ENCODE assay signal across 35 cellular contexts in the genomic region with DNA sequence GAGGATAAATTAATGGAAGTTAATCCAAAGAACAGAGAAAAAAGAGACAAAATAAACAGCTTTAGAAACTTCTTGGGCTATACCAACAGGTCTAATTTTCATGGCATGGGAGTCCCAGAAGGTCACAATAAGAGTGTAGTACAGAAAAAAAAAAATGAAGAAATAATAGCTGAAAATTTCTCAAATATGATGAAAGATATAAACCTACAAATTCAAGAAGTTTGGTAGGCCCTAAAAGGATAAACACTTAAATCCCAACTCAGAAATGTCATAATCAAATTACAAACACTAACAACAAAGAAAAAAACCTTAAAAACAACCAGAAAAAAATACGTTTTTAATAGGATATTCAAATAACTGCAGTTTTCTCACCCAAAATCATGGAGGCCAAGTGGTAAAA.
"Had no signal": no experiment of that assay in that cellular context is flagged by ENCODE, and none has a peak within 500 bp of the region (broad histone marks: within the 10 kb centered on the region; RNA-seq: fewer than 3 reads in every experiment).

No MANE protein-coding gene starts in this region.

- H3K4me3 ChIP-seq: MG63 had no signal

- H3K36me3 ChIP-seq: MG63 had no signal

- DNase-seq: Karpas-422, Kasumi-1, MG63, MM.1S, MV-4-11, NCI-H1048, NCI-H1092, NCI-H1092 treated with DMSO at 0.1 percent for 48 hours, NCI-H1105, NCI-H1105 treated with DMSO at 0.1 percent for 48 hours, NCI-H1417, NCI-H1417 treated with DMSO at 0.1 percent for 48 hours, NCI-H1436, NCI-H1436 treated with DMSO at 0.1 percent for 48 hours, NCI-H146, NCI-H1694, NCI-H1694 treated with DMSO at 0.1 percent for 48 hours, NCI-H187, NCI-H187 treated with DMSO at 0.1 percent for 48 hours, NCI-H1930, NCI-H2029, NCI-H2029 treated with DMSO at 0.1 percent for 48 hours, NCI-H2081, NCI-H2081 treated with DMSO at 0.1 percent for 48 hours, NCI-H2107, NCI-H2171, NCI-H2171 treated with DMSO at 0.1 percent for 48 hours, NCI-H2227 treated with DMSO at 0.1 percent for 48 hours, NCI-H226, NCI-H345, NCI-H446, NCI-H446 treated with DMSO at 0.1 percent for 48 hours, NCI-H510A, NCI-H510A treated with DMSO at 0.1 percent for 48 hours, NCI-H524 had no signal
